2 cellular contexts compared by ENCODE assay signal in the genomic region with DNA sequence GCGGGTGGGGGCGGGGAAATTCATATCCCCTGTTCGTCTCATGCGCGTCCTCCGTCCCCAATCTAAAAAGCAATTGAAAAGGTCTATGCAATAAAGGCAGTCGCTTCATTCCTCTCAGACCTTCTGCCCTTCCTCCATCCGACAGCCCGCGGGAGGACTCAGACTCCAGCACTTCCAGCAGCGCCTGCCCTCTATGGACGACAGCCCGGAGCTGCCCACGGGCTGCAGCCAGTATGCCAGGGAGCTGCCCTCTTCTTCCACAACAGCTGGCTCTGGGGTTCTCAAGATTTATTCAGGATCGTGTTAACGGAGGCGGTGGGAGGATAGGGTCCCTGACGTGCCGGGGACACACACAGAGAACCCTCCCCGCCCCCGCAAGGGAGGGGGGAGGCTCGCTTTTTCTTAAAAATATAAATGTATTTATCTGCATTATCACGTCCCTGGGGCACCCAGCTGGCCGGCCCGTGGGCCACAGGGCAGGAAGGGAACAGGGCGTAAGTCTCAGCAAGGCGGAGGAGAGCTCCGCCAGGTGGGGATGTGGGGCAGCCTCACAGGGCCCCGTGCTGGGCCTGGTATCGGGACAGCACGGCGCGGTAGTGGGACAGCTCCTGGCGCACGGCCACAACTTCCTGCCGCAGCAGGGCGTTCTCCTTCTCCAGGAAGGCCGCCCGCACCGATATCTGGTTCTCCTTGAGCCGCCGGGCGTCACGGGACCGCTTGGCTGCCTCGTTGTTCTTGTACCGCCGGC.
TF ChIP-seq lines count a peak whose summit lies in the region.

No MANE protein-coding gene starts in this region.

TF ChIP-seq in HEK293T, 16 proteins besides CTCF, POLR2A, EP300 and RAD21:
- no peak for TF ChIP-seq FOXK2 (IDR thresholded peaks at IDR 0.05)
- TF ChIP-seq ELF4 (IDR thresholded peaks at IDR 0.05) = no peak
- no peak for TF ChIP-seq ARNT (IDR thresholded peaks at IDR 0.05)
- no peak for TF ChIP-seq SP1 (IDR thresholded peaks at IDR 0.05)
- TF ChIP-seq L3MBTL2 (conservative IDR thresholded peaks at IDR 0.05) = 0 out of 2 replicates have a peak, but pooled peaks have one; percentile 27
- TF ChIP-seq BHLHE40 (IDR thresholded peaks at IDR 0.05; ENCODE audit: borderline replicate concordance) = no peak
TF ChIP-seq in HEK293T: peak in this region for 1.

TF ChIP-seq in GM12878, 131 proteins besides CTCF, POLR2A, EP300 and RAD21:
- no peak for TF ChIP-seq SREBF1 (IDR thresholded peaks at IDR 0.05; ENCODE audit: low read length)
- no peak for TF ChIP-seq HSF1 (IDR thresholded peaks at IDR 0.05; ENCODE audit: low read depth, low read length)
- TF ChIP-seq, protein P1, sequence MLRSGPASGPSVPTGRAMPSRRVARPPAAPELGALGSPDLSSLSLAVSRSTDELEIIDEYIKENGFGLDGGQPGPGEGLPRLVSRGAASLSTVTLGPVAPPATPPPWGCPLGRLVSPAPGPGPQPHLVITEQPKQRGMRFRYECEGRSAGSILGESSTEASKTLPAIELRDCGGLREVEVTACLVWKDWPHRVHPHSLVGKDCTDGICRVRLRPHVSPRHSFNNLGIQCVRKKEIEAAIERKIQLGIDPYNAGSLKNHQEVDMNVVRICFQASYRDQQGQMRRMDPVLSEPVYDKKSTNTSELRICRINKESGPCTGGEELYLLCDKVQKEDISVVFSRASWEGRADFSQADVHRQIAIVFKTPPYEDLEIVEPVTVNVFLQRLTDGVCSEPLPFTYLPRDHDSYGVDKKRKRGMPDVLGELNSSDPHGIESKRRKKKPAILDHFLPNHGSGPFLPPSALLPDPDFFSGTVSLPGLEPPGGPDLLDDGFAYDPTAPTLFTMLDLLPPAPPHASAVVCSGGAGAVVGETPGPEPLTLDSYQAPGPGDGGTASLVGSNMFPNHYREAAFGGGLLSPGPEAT (IDR thresholded peaks at IDR 0.05; ENCODE audit: low read depth) = no peak
- TF ChIP-seq ZNF622 (IDR thresholded peaks at IDR 0.05) = no peak
- TF ChIP-seq, protein P2, sequence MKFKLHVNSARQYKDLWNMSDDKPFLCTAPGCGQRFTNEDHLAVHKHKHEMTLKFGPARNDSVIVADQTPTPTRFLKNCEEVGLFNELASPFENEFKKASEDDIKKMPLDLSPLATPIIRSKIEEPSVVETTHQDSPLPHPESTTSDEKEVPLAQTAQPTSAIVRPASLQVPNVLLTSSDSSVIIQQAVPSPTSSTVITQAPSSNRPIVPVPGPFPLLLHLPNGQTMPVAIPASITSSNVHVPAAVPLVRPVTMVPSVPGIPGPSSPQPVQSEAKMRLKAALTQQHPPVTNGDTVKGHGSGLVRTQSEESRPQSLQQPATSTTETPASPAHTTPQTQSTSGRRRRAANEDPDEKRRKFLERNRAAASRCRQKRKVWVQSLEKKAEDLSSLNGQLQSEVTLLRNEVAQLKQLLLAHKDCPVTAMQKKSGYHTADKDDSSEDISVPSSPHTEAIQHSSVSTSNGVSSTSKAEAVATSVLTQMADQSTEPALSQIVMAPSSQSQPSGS (IDR thresholded peaks at IDR 0.05; ENCODE audit: low read length) = no peak
- no peak for TF ChIP-seq STAT1 (conservative IDR thresholded peaks at IDR 0.05)
- TF ChIP-seq ZBTB4 (CRISPR knock-in tag; IDR thresholded peaks at IDR 0.05) = no peak
- no peak for TF ChIP-seq MEF2A (IDR thresholded peaks at IDR 0.05; ENCODE audit: insufficient read depth, low read depth, low read length)
- TF ChIP-seq SMC3 (IDR thresholded peaks at IDR 0.05; ENCODE audit: borderline replicate concordance, low read length) = no peak
- no peak for TF ChIP-seq REST (IDR thresholded peaks at IDR 0.05; ENCODE audit: low read depth, low read length)
- TF ChIP-seq POLR2AphosphoS2 (IDR thresholded peaks at IDR 0.05; ENCODE audit: low read depth, low read length) = no peak
- TF ChIP-seq DPF2 (IDR thresholded peaks at IDR 0.05) = no peak
- TF ChIP-seq EZH2 (IDR thresholded peaks at IDR 0.05; ENCODE audit: borderline replicate concordance, control insufficient read depth, low read depth, low read length) = no peak
- TF ChIP-seq SPI1 (IDR thresholded peaks at IDR 0.05; ENCODE audit: borderline replicate concordance, insufficient read depth, low read depth, low read length) = no peak
- TF ChIP-seq STAT3 (IDR thresholded peaks at IDR 0.05; ENCODE audit: low read depth, low read length) = no peak
- no peak for TF ChIP-seq TARDBP (IDR thresholded peaks at IDR 0.05; ENCODE audit: borderline replicate concordance)
- no peak for TF ChIP-seq ZSCAN29 (IDR thresholded peaks at IDR 0.05)
- TF ChIP-seq USF1 (IDR thresholded peaks at IDR 0.05; ENCODE audit: borderline replicate concordance, extremely low read length, insufficient read depth, low read depth, low read length) = no peak
- TF ChIP-seq PAX5 (IDR thresholded peaks at IDR 0.05; ENCODE audit: borderline replicate concordance, low read depth, low read length) = no peak
